ENCODE assay signal across 14 cellular contexts in genomic region chr1:180927348-180927747, GRCh38. TPM values are rescaled to one million over a fixed set of nuclear protein-coding genes. Genes with fewer than 3 reads are reported as not detected.
A peak's percentile ranks its signal among the peaks of the same experiment; 100 is the strongest.
DNase-seq lines count a peak whose midpoint lies in the region; ATAC-seq and TF ChIP-seq lines count a peak whose summit lies in the region.
"Had no signal": no experiment of that assay in that cellular context is flagged by ENCODE, and none has a peak within 500 bp of the region (broad histone marks: within the 10 kb centered on the region; RNA-seq: fewer than 3 reads in every experiment).

No MANE protein-coding gene starts in this region.

- H3K4me3 ChIP-seq in lower lobe of right lung: no peak overlapping the region
- H3K4me3 ChIP-seq in tibial nerve: no peak overlapping the region
- H3K4me3 ChIP-seq: A549 had no signal

- H3K27me3 Mint-ChIP-seq in activated CD4-positive, alpha-beta memory T cell treated with anti-CD3 and anti-CD28 coated beads for 36 hours: no peaks in the 10 kb centered on the region

- no peaks in the 10 kb centered on the region for H3K36me3 ChIP-seq in lower lobe of right lung
- H3K36me3 ChIP-seq in tibial nerve: peaks cover 0 to 39% (median 0%) of the 10 kb centered on the region in 3 donors

- DNase-seq in NCI-H2081 (lab: John Stamatoyannopoulos, UW) (peak; percentile 23 to 55), NCI-H2081 treated with DMSO at 0.1 percent for 48 hours (lab: John Stamatoyannopoulos, UW) (no peak), cerebellar cortex (ENCODE audit: low spot score) (peak; percentile 35), lower lobe of right lung (no peak), tibial nerve (ENCODE audit: low spot score in 2 of 2) (no peak)
- DNase-seq in activated CD4-positive, alpha-beta memory T cell treated with anti-CD3 and anti-CD28 coated beads for 36 hours: no peak
- DNase-seq: activated CD4-positive, alpha-beta T cell treated with anti-CD3 and anti-CD28 coated beads for 48 hours; EL; kidney glomerular epithelial cell; NCI-H1436 had no signal

- no peaks in the 10 kb centered on the region for H3K9me3 Mint-ChIP-seq in activated CD4-positive, alpha-beta memory T cell treated with anti-CD3 and anti-CD28 coated beads for 36 hours
- H3K9me3 Mint-ChIP-seq: central memory CD8-positive, alpha-beta T cell had no signal

- H3K27ac ChIP-seq in lower lobe of right lung (peak overlapping the region; percentile 46), tibial nerve (peak overlapping the region in 3 of 4 donors; percentile 21 to 77 (median 75))
- H3K27ac ChIP-seq: A549 had no signal

- no peak overlapping the region for H3K27ac Mint-ChIP-seq in activated CD4-positive, alpha-beta memory T cell treated with anti-CD3 and anti-CD28 coated beads for 36 hours

- CTCF ChIA-PET in activated CD4-positive, alpha-beta memory T cell treated with anti-CD3 and anti-CD28 coated beads for 36 hours (lab: Charles Lee): no interaction called here

- H3K4me1 ChIP-seq in lower lobe of right lung (peaks cover 21% of the 10 kb centered on the region), tibial nerve (peaks cover 0 to 53% (median 23%) of the 10 kb centered on the region in 4 donors)
- H3K4me1 ChIP-seq: A549 had no signal

- no peaks in the 10 kb centered on the region for H3K4me1 Mint-ChIP-seq in activated CD4-positive, alpha-beta memory T cell treated with anti-CD3 and anti-CD28 coated beads for 36 hours (ENCODE audit: low read depth)
- H3K4me1 Mint-ChIP-seq: central memory CD8-positive, alpha-beta T cell had no signal

- no peaks in the 10 kb centered on the region for H3K9me3 ChIP-seq in lower lobe of right lung
- no peaks in the 10 kb centered on the region for H3K9me3 ChIP-seq in tibial nerve
- H3K9me3 ChIP-seq: A549 had no signal

- TF ChIP-seq CTCF in lower lobe of right lung (IDR thresholded peaks at IDR 0.05) (no peak), tibial nerve (IDR thresholded peaks at IDR 0.05) (no peak)

- no peak for TF ChIP-seq POLR2A in tibial nerve (IDR thresholded peaks at IDR 0.05)

- no peak overlapping the region for H3K4me3 Mint-ChIP-seq in activated CD4-positive, alpha-beta memory T cell treated with anti-CD3 and anti-CD28 coated beads for 36 hours
- H3K4me3 Mint-ChIP-seq: central memory CD8-positive, alpha-beta T cell had no signal

- no peaks in the 10 kb centered on the region for H3K36me3 Mint-ChIP-seq in activated CD4-positive, alpha-beta memory T cell treated with anti-CD3 and anti-CD28 coated beads for 36 hours

- POLR2A ChIA-PET in activated CD4-positive, alpha-beta memory T cell treated with anti-CD3 and anti-CD28 coated beads for 36 hours (lab: Charles Lee): no interaction called here

- ATAC-seq in lower lobe of right lung (no peak), GM18858 (IDR thresholded peaks at IDR 0.05; ENCODE audit: unreplicated experiment) (no peak)
- ATAC-seq in activated CD4-positive, CD25-positive, alpha-beta regulatory T cell treated with anti-CD3 and anti-CD28 coated beads, Interleukin-2, amount 50 U/mL, for 24 hours: no peak
- ATAC-seq: A549 had no signal

- no peak for TF ChIP-seq EP300 in tibial nerve (IDR thresholded peaks at IDR 0.05)

- H3K27me3 ChIP-seq in lower lobe of right lung (ENCODE audit: low read depth): no peaks in the 10 kb centered on the region
- no peaks in the 10 kb centered on the region for H3K27me3 ChIP-seq in tibial nerve

- 72 to 77% methylated on average over 13 of the region's 13 CpGs for WGBS in tibial nerve, 2 donors

- intact Hi-C loops in lower lobe of right lung (cut with DNase I): no loop called here
- intact Hi-C loops in activated CD4-positive, alpha-beta memory T cell treated with anti-CD3 and anti-CD28 coated beads for 36 hours (cut with micrococcal nuclease): no loop called here

RNA-seq across cellular contexts. Expression of gene KIAA1614, which starts 14.7 kb away (rescaled TPM):
- 4.1 TPM for total RNA-seq in lower lobe of right lung
- total RNA-seq in tibial nerve: 10 to 100 TPM; 14.9 to 22.6 (median 19.1) TPM
- not detected for total RNA-seq in activated CD4-positive, alpha-beta memory T cell treated with anti-CD3 and anti-CD28 coated beads for 36 hours

Comparison
In these comparisons a context has a peak if more than half of its experiments do, and no peak if none do; other contexts are left out.
1. DNase-seq: peak in NCI-H2081 (2 of 2) and cerebellar cortex (single experiment); none in NCI-H2081 treated with DMSO at 0.1 percent for 48 hours (single experiment), lower lobe of right lung (single experiment), tibial nerve (0 of 2) and activated CD4-positive, alpha-beta memory T cell treated with anti-CD3 and anti-CD28 coated beads for 36 hours (single experiment).